In genomic region chr10:84848967-84849366, GRCh38 we compare ENCODE assay signal across 5 cellular contexts.
"Had no signal": no experiment of that assay in that cellular context is flagged by ENCODE, and none has a peak within 500 bp of the region (broad histone marks: within the 10 kb centered on the region; RNA-seq: fewer than 3 reads in every experiment).

No MANE protein-coding gene starts in this region.

- DNase-seq: H9, HCEC 1CT, IMR-90 had no signal

- H3K4me2 ChIP-seq: GM23338 had no signal

- H3K4me3 ChIP-seq: GM23338, K562 had no signal

- H2AFZ ChIP-seq: GM23338 had no signal
